10 cellular contexts compared by ENCODE assay signal in the genomic region with DNA sequence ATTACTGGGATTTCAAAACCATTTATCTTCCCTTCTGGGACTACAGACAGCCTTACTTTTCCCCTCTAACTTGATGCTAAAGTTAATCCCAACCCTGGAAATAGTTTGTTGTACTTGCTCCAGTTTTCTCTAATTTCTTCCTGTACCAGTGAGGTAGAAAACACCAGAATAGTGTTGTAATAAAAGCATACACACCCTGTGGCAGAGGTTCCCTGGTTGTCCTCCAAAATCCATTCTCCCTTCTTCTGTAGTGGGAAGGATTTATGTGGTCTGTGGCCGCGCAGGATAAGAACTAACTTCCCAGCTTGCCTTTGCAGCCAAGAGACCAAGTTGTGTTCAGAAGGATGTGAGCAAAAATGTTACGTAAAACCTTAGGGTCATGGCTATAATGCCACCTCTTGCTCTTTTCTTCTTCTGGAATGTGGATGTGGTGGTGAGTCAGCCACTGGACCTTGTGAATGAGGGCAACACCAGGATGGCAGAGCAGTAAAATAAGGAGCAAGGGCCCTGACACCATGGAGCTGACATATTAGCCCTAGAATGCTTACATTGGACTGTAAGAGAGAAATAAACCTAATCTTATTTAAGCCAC. TPM values are rescaled to one million over a fixed set of nuclear protein-coding genes. Genes with fewer than 3 reads are reported as not detected.
DNase-seq lines count a peak whose midpoint lies in the region; ATAC-seq, FAIRE-seq and TF ChIP-seq lines count a peak whose summit lies in the region.
"Had no signal": no experiment of that assay in that cellular context is flagged by ENCODE, and none has a peak within 500 bp of the region (broad histone marks: within the 10 kb centered on the region; RNA-seq: fewer than 3 reads in every experiment).

No MANE protein-coding gene starts in this region.

- intact Hi-C loops in Right ventricle myocardium inferior (cut with DNase I) = loop anchor here (10.0 kb wide), 1 partner anchor 543 kb away; no protein-coding TSS in a partner anchor

- in situ Hi-C loops in ACHN (cut with HindIII; ENCODE audit: low pct_ligation_motif_present, low pct_unique_long_range_greater_than_20kb, low sequenced_read_pairs) = no loop called here
- in situ Hi-C loops in brain microvascular endothelial cell (cut with HindIII; ENCODE audit: low pct_ligation_motif_present, low sequenced_read_pairs) = no loop called here

- no peak for TF ChIP-seq CTCF in brain microvascular endothelial cell (IDR thresholded peaks at IDR 0.05; ENCODE audit: low read depth, low read length, missing control alignments)

- DNase-seq in ACHN = peak; percentile 89
- peak; percentile 64 for DNase-seq in HTR-8/SVneo (ENCODE audit: insufficient read length, low spot score)
- peak; percentile 76 for DNase-seq in brain microvascular endothelial cell
- DNase-seq in left lobe of liver (ENCODE audit: low spot score) = no peak
- DNase-seq in Right ventricle myocardium inferior (ENCODE audit: missing footprints) = no peak
- DNase-seq in NCI-H524 (lab: John Stamatoyannopoulos, UW) = no peak
- no peak for DNase-seq in stimulated activated CD4-positive, alpha-beta T cell treated with anti-CD3 and anti-CD28 coated beads, Interleukin-4, amount 100 ng/mL, for 4 hours
- DNase-seq in NCI-H1048 (lab: John Stamatoyannopoulos, UW) = no peak
- DNase-seq: NCI-H1417 treated with DMSO at 0.1 percent for 48 hours, Right ventricle myocardium superior had no signal

- peak; percentile 67 for ATAC-seq in left lobe of liver
- no peak for ATAC-seq in Right ventricle myocardium inferior

- no peak overlapping the region for H3K4me3 ChIP-seq in brain microvascular endothelial cell (ENCODE audit: low read depth, low read length)

- no peaks in the 10 kb centered on the region for H3K27me3 ChIP-seq in brain microvascular endothelial cell (replicated peaks)

- peak; percentile 95 for FAIRE-seq in HTR-8/SVneo (lab: Jason Lieb, UNC)

- H3K36me3 ChIP-seq in brain microvascular endothelial cell (replicated peaks) = peaks cover 10% of the 10 kb centered on the region

- H3K27ac ChIP-seq in brain microvascular endothelial cell = peak overlapping the region; percentile 20

RNA-seq across cellular contexts. Expression of gene CCDC90B, which starts 28.4 kb away (rescaled TPM):
- total RNA-seq in left lobe of liver (14.5 TPM), Right ventricle myocardium inferior (21.2 TPM)

Comparison
In these comparisons a context has a peak if more than half of its experiments do, and no peak if none do; other contexts are left out.
1. DNase-seq: peak in ACHN (single experiment), HTR-8/SVneo (single experiment) and brain microvascular endothelial cell (single experiment); none in left lobe of liver (single experiment), Right ventricle myocardium inferior (single experiment), NCI-H524 (0 of 2), stimulated activated CD4-positive, alpha-beta T cell treated with anti-CD3 and anti-CD28 coated beads, Interleukin-4, amount 100 ng/mL, for 4 hours (0 of 2) and NCI-H1048 (single experiment).